Comparison of ENCODE assay signal across 17 cellular contexts in genomic region chr16:29313559-29313887, GRCh38.
A peak's percentile ranks its signal among the peaks of the same experiment; 100 is the strongest.
DNase-seq lines count a peak whose midpoint lies in the region; ATAC-seq, FAIRE-seq and TF ChIP-seq lines count a peak whose summit lies in the region.
"Had no signal": no experiment of that assay in that cellular context is flagged by ENCODE, and none has a peak within 500 bp of the region (broad histone marks: within the 10 kb centered on the region; RNA-seq: fewer than 3 reads in every experiment).

No MANE protein-coding gene starts in this region.

- dilution Hi-C loops in IMR-90 (cut with HindIII; ENCODE audit: low sequenced_read_pairs, unreplicated experiment), result no loop called here

- peak overlapping the region; percentile 95; the same call in 1 of the 2 replicates for H2AK5ac ChIP-seq in IMR-90 (ENCODE audit: low read depth, low read length)

- H3K4me3 ChIP-seq in IMR-90 (ENCODE audit: insufficient read depth, low read depth, low read length) (no peak overlapping the region), bronchial epithelial cell (ENCODE audit: low read depth, low read length) (no peak overlapping the region)

- no peak overlapping the region for H3K56ac ChIP-seq in IMR-90 (ENCODE audit: extremely low read depth, insufficient read depth, low read length)

- H3K4ac ChIP-seq in IMR-90 (ENCODE audit: low read depth, low read length), result peak overlapping the region; percentile 74

- no peak for TF ChIP-seq POLR2A in IMR-90 (IDR thresholded peaks at IDR 0.05; ENCODE audit: low read depth, low read length)

- TF ChIP-seq RAD21 in IMR-90 (IDR thresholded peaks at IDR 0.05; ENCODE audit: low read length), result no peak

- in situ Hi-C loops in IMR-90 (cut with MboI; ENCODE audit: low sequenced_read_pairs), result no loop called here

- H3K14ac ChIP-seq in IMR-90 (replicated peaks; ENCODE audit: low read depth, low read length), result no peak overlapping the region

- peaks cover 13% of the 10 kb centered on the region for H3K9me1 ChIP-seq in IMR-90 (ENCODE audit: insufficient read depth, low read length)

- peak overlapping the region; percentile 62 for H3K4me3 Mint-ChIP-seq in nephron progenitor cell
- no peak overlapping the region for H3K4me3 Mint-ChIP-seq in stimulated activated memory B cell treated with anti-CD40 and anti-IgM and Interleukin-4, amounts not matched to agents 10 μg/mL and 1 μg/mL and 100 μg/mL, for 72 hours

- intact Hi-C loops in IMR-90 (cut with micrococcal nuclease), result no loop called here

- no peaks in the 10 kb centered on the region for H3K36me3 ChIP-seq in IMR-90 (ENCODE audit: control insufficient read depth, insufficient read depth, low read length)
- no peaks in the 10 kb centered on the region for H3K36me3 ChIP-seq in bronchial epithelial cell (ENCODE audit: control insufficient read depth, insufficient read depth, low read length)

- WGBS in IMR-90 (ENCODE audit: extremely low coverage in 2 of 2, insufficient read length in 1 of 2), 2 experiments, result 75% methylated on average over 5 of the region's 6 CpGs; no CpG with 5 or more reads in 1 of the 2 experiments

- H3K27ac Mint-ChIP-seq in nephron progenitor cell, result peak overlapping the region; percentile 93
- H3K27ac Mint-ChIP-seq in stimulated activated memory B cell treated with anti-CD40 and anti-IgM and Interleukin-4, amounts not matched to agents 10 μg/mL and 1 μg/mL and 100 μg/mL, for 72 hours, result peak overlapping the region; percentile 32

- H3K27ac ChIP-seq in IMR-90 (ENCODE audit: insufficient read depth, low read length), result no peak overlapping the region
- H3K27ac ChIP-seq: KMS-11 had no signal

- BruUV-seq in IMR-90 (replicated peaks; lab: Mats Ljungman, UMichigan), result no TSS peak

- no peaks in the 10 kb centered on the region for H3K9me3 Mint-ChIP-seq in nephron progenitor cell
- no peaks in the 10 kb centered on the region for H3K9me3 Mint-ChIP-seq in stimulated activated memory B cell treated with anti-CD40 and anti-IgM and Interleukin-4, amounts not matched to agents 10 μg/mL and 1 μg/mL and 100 μg/mL, for 72 hours

- peaks cover 11% of the 10 kb centered on the region for H3K27me3 Mint-ChIP-seq in nephron progenitor cell (ENCODE audit: low read depth, poor library complexity)
- H3K27me3 Mint-ChIP-seq in stimulated activated memory B cell treated with anti-CD40 and anti-IgM and Interleukin-4, amounts not matched to agents 10 μg/mL and 1 μg/mL and 100 μg/mL, for 72 hours, result no peaks in the 10 kb centered on the region

- CTCF ChIA-PET in IMR-90 (lab: Yijun Ruan, JAX), result no interaction called here

- no peak overlapping the region; the same call in 1 of the 2 replicates for H4K5ac ChIP-seq in IMR-90 (ENCODE audit: low read depth, low read length)

- no peaks in the 10 kb centered on the region for H3K9me3 ChIP-seq in IMR-90 (ENCODE audit: control insufficient read depth, insufficient read depth, low read length)

- TF ChIP-seq CTCF in IMR-90 (conservative IDR thresholded peaks at IDR 0.05; ENCODE audit: low read depth, low read length), result no peak
- TF ChIP-seq CTCF in bronchial epithelial cell (IDR thresholded peaks at IDR 0.05; ENCODE audit: insufficient read depth, low read length, severe bottlenecking), result no peak
- no peak for TF ChIP-seq CTCF in nephron progenitor cell (IDR thresholded peaks at IDR 0.05)

- peak overlapping the region; percentile 20; the same call in 1 of the 2 replicates for H2BK20ac ChIP-seq in IMR-90 (ENCODE audit: low read depth, low read length)

- peak overlapping the region; percentile 75; the same call in 1 of the 2 replicates for H2BK120ac ChIP-seq in IMR-90 (ENCODE audit: low read depth, low read length)

- peak; percentile 47 for FAIRE-seq in bronchial epithelial cell (lab: Jason Lieb, UNC)
- FAIRE-seq: A204.1, D721Med, GM18507 had no signal

- no peak overlapping the region for H3K23ac ChIP-seq in IMR-90 (ENCODE audit: low read depth, low read length)

- H3K36me3 Mint-ChIP-seq in nephron progenitor cell (ENCODE audit: low read depth), result no peaks in the 10 kb centered on the region
- peaks cover 6% of the 10 kb centered on the region for H3K36me3 Mint-ChIP-seq in stimulated activated memory B cell treated with anti-CD40 and anti-IgM and Interleukin-4, amounts not matched to agents 10 μg/mL and 1 μg/mL and 100 μg/mL, for 72 hours

- H2BK15ac ChIP-seq in IMR-90 (ENCODE audit: low read depth, low read length), result 0 out of 3 replicates have a peak overlapping the region, but pooled peaks have one; percentile 27

- no peak overlapping the region for H2AK9ac ChIP-seq in IMR-90 (replicated peaks; ENCODE audit: low read depth, low read length, poor library complexity)

- H3K4me1 Mint-ChIP-seq in nephron progenitor cell, result peaks cover 75% of the 10 kb centered on the region
- H3K4me1 Mint-ChIP-seq in stimulated activated memory B cell treated with anti-CD40 and anti-IgM and Interleukin-4, amounts not matched to agents 10 μg/mL and 1 μg/mL and 100 μg/mL, for 72 hours, result peaks cover 28% of the 10 kb centered on the region

- H3K79me1 ChIP-seq in IMR-90 (ENCODE audit: low read depth in 1 of 2, low read length in 2 of 2), result peaks cover 0 to 17% of the 10 kb centered on the region in 2 experiments; a peak in 2 of 4 replicates

- no peak overlapping the region for H2AFZ ChIP-seq in IMR-90 (replicated peaks; ENCODE audit: low read length, poor library complexity)

- H3K9ac ChIP-seq in IMR-90 (ENCODE audit: low read depth, low read length), result no peak overlapping the region
- H3K9ac ChIP-seq: KMS-11 had no signal

- H3K4me2 ChIP-seq in IMR-90 (ENCODE audit: low read depth, low read length), result no peak overlapping the region
- H3K4me2 ChIP-seq: KMS-11 had no signal

- H2BK5ac ChIP-seq in IMR-90 (ENCODE audit: low read depth, low read length, poor library complexity, severe bottlenecking), result no peak overlapping the region

- 0 out of 4 replicates have a peak overlapping the region, but pooled peaks of 1 of the 2 experiments have one; percentile 1 for H4K8ac ChIP-seq in IMR-90 (ENCODE audit: low read depth in 2 of 2, low read length in 2 of 2)

- H3K4me1 ChIP-seq in IMR-90 (ENCODE audit: control insufficient read depth, insufficient read depth, low read length), result peaks cover 18% of the 10 kb centered on the region

- H4K91ac ChIP-seq in IMR-90 (ENCODE audit: insufficient read depth, low read depth, low read length), result peak overlapping the region; percentile 68

- DNase-seq in IMR-90 (no peak), bronchial epithelial cell (ENCODE audit: low read depth) (no peak), nephron progenitor cell (no peak), germinal center (ENCODE audit: low spot score) (no peak), NCI-H82 treated with DMSO at 0.1 percent for 48 hours (lab: John Stamatoyannopoulos, UW; ENCODE audit: unreplicated experiment) (no peak)
- DNase-seq: DMS53, GDM1, NCI-H1436 treated with DMSO at 0.1 percent for 48 hours, NCI-H2029, NCI-H446 had no signal

- H3K27me3 ChIP-seq in IMR-90 (ENCODE audit: control insufficient read depth, insufficient read depth, low read length), result no peaks in the 10 kb centered on the region
- H3K27me3 ChIP-seq in bronchial epithelial cell (ENCODE audit: control insufficient read depth, insufficient read depth, low read length), result peaks cover 3% of the 10 kb centered on the region

- ATAC-seq in IMR-90 (ENCODE audit: low read depth), result no peak
- no peak for ATAC-seq in stimulated activated memory B cell treated with anti-CD40 and anti-IgM and Interleukin-4, amounts not matched to agents 10 μg/mL and 1 μg/mL and 100 μg/mL, for 72 hours
- ATAC-seq in GM18861 (IDR thresholded peaks at IDR 0.05; ENCODE audit: unreplicated experiment), result no peak
- ATAC-seq: Right ventricle myocardium inferior had no signal

- H3K18ac ChIP-seq in IMR-90 (ENCODE audit: low read depth, low read length), result peak overlapping the region; percentile 26; the same call in 1 of the 2 replicates

- POLR2A ChIA-PET in IMR-90 (lab: Charles Lee; ENCODE audit: unreplicated experiment), result no interaction called here

- no peaks in the 10 kb centered on the region for H4K20me1 ChIP-seq in IMR-90 (ENCODE audit: insufficient read depth, low read length)

TF ChIP-seq in IMR-90, 13 proteins besides CTCF, POLR2A, EP300 and RAD21:
- TF ChIP-seq CEBPB (IDR thresholded peaks at IDR 0.05; ENCODE audit: low read depth, low read length), result no peak
- TF ChIP-seq CHD1 (IDR thresholded peaks at IDR 0.05; ENCODE audit: low read depth, low read length), result no peak
- TF ChIP-seq MAFK (IDR thresholded peaks at IDR 0.05; ENCODE audit: low read depth, low read length), result no peak
- TF ChIP-seq RCOR1 (IDR thresholded peaks at IDR 0.05; ENCODE audit: insufficient replicate concordance, low read length), result no peak
